16 cellular contexts compared by ENCODE assay signal in genomic region chr10:115975506-115975905, GRCh38.
"Had no signal": no experiment of that assay in that cellular context is flagged by ENCODE, and none has a peak within 500 bp of the region (broad histone marks: within the 10 kb centered on the region; RNA-seq: fewer than 3 reads in every experiment).

No MANE protein-coding gene starts in this region.

- H3K9me3 ChIP-seq: esophagus muscularis mucosa, gastroesophageal sphincter, lower lobe of right lung, tibial nerve had no signal

- DNase-seq: activated CD4-positive, alpha-beta T cell treated with anti-CD3 and anti-CD28 coated beads, Interleukin-2, amount 10 ng/mL, durations not matched to agents 7 days and 5 days; activated CD8-positive, alpha-beta T cell treated with anti-CD3 and anti-CD28 coated beads, Interleukin-2, amount 10 ng/mL, durations not matched to agents 7 days and 5 days; activated T-cell treated with anti-CD3 and anti-CD28 coated beads, Interleukin-2, amount 50 U/mL, for 4 hours; cerebellar nuclear complex; cortex of kidney; effector CD8-positive, alpha-beta T cell; heart left ventricle; left cardiac atrium; lower lobe of right lung; stimulated activated CD4-positive, alpha-beta T cell treated with anti-CD3 and anti-CD28 coated beads, Interleukin-2, amount 100 ng/mL, for 24 hours; stimulated activated naive CD4-positive, alpha-beta T cell treated with Interleukin-2 at 50 U/mL for 16 hours had no signal

- H3K4me1 ChIP-seq: lower lobe of right lung had no signal

- H3K27ac ChIP-seq: gastroesophageal sphincter, heart left ventricle, lower lobe of right lung, tibial nerve had no signal

- H3K4me3 ChIP-seq: esophagus muscularis mucosa, gastroesophageal sphincter, heart left ventricle, lower lobe of right lung, tibial nerve had no signal

- H3K27me3 ChIP-seq: esophagus muscularis mucosa, gastroesophageal sphincter, heart left ventricle, tibial nerve had no signal

- H3K36me3 ChIP-seq: esophagus muscularis mucosa, gastroesophageal sphincter, heart left ventricle, lower lobe of right lung, tibial nerve had no signal

- ATAC-seq: activated CD4-positive, CD25-positive, alpha-beta regulatory T cell treated with anti-CD3 and anti-CD28 coated beads, Interleukin-2, amount 50 U/mL, for 24 hours; activated CD8-positive, alpha-beta T cell treated with anti-CD3 and anti-CD28 coated beads, Interleukin-2, amount 10 ng/mL, durations not matched to agents 7 days and 5 days; activated T-cell treated with anti-CD3 and anti-CD28 coated beads, Interleukin-2, amount 50 U/mL, for 4 hours; gastroesophageal sphincter; natural killer cell treated with Interleukin-12 subunit alpha and Interleukin-12 subunit beta and Interleukin-15 and Interleukin-18, amount 100 ng/mL, for 72 hours had no signal
